ENCODE assay signal across 18 cellular contexts in the genomic region with DNA sequence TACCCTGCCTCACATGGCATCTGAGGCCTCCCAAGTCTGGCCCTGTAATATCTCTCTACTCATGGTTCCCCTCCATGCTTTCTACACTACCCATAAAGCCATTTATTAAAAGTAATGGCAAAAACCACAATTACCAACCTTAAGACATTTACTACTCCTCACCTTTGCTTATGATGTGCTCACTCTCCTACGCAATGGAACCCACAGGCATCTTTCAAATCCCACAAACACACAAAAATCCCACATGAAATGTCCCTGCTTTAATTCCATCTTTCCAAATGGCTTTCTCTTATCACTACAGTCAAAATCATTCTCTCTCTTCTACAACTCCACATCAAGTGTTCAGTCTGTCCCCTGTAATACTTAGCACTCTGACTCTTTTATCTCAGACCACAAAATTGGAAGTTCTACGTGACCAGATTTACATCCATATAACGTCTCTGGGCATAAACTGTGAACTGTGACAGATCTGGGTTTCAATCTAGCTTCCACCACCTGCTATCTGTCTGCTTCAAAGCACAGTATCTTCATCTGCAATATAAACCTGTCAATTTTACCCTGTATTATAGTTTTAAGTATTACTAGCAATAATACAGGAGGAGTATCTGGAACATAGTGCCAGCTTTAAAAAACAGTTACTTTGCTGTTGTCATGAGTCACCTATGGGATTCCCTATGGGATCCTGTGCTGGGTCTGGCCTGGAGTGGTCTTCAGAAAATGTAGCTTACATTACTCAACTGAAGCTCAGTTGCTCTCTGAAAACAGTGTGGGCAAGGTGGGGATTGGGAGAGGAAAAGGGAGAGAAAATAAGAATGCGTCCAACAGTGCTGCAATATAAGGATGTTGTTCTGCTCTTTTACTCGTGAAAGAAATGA.
DNase-seq lines count a peak whose midpoint lies in the region; ATAC-seq, FAIRE-seq and TF ChIP-seq lines count a peak whose summit lies in the region.
"Had no signal": no experiment of that assay in that cellular context is flagged by ENCODE, and none has a peak within 500 bp of the region (broad histone marks: within the 10 kb centered on the region; RNA-seq: fewer than 3 reads in every experiment).

No MANE protein-coding gene starts in this region.

- DNase-seq in A549 (ENCODE audit: low read depth in 1 of 2, low spot score in 1 of 2) (no peak), amniotic epithelial cell (ENCODE audit: low read depth) (peak; percentile 26), kidney (no peak), osteocyte (ENCODE audit: extremely low spot score, unreplicated experiment) (no peak), NCI-H446 (lab: John Stamatoyannopoulos, UW) (no peak)
- no peak for DNase-seq in CD4-positive, alpha-beta T cell
- DNase-seq: activated CD4-positive, alpha-beta T cell treated with anti-CD3 and anti-CD28 coated beads, Interleukin-2, amount 10 ng/mL, durations not matched to agents 24 days and 14 days; effector memory CD8-positive, alpha-beta T cell; NCI-H1105 treated with DMSO at 0.1 percent for 48 hours; NCI-H345 had no signal

- ATAC-seq in A549 (no peak), HG03442 (IDR thresholded peaks at IDR 0.05; ENCODE audit: unreplicated experiment) (peak; percentile 40), HG03095 (IDR thresholded peaks at IDR 0.05; ENCODE audit: unreplicated experiment) (no peak)
- ATAC-seq in CD4-positive, alpha-beta T cell (ENCODE audit: poor library complexity): no peak

- H3K36me3 Mint-ChIP-seq in osteocyte (ENCODE audit: unreplicated experiment): no peaks in the 10 kb centered on the region
- H3K36me3 Mint-ChIP-seq in CD4-positive, alpha-beta T cell (ENCODE audit: low read depth): no peaks in the 10 kb centered on the region
- H3K36me3 Mint-ChIP-seq: neural progenitor cell had no signal

- intact Hi-C loops in kidney (cut with DNase I): no loop called here
- intact Hi-C loops in CD4-positive, alpha-beta T cell (cut with DNase I, micrococcal nuclease): no loop called here

- no peaks in the 10 kb centered on the region for H3K9me3 Mint-ChIP-seq in osteocyte (ENCODE audit: unreplicated experiment)
- H3K9me3 Mint-ChIP-seq in CD4-positive, alpha-beta T cell: no peaks in the 10 kb centered on the region
- H3K9me3 Mint-ChIP-seq: activated CD4-positive, alpha-beta T cell treated with anti-CD3 and anti-CD28 coated beads, Interleukin-2, amount 10 ng/mL, durations not matched to agents 24 days and 14 days; activated naive CD4-positive, alpha-beta T cell treated with anti-CD3 and anti-CD28 coated beads, Interleukin-2, amount 50 U/mL, for 24 hours; effector memory CD8-positive, alpha-beta T cell; neural progenitor cell had no signal

- H3K27ac ChIP-seq in A549: peak overlapping the region; percentile 98
- H3K27ac ChIP-seq in kidney (ENCODE audit: low read depth in 2 of 2, low read length in 2 of 2): peak overlapping the region; percentile 6 to 16
- no peak overlapping the region for H3K27ac ChIP-seq in CD4-positive, alpha-beta T cell (ENCODE audit: low read depth, low read length)
- H3K27ac ChIP-seq: cardiac muscle cell, neural progenitor cell, SJCRH30 had no signal

- TF ChIP-seq CTCF in A549 (IDR thresholded peaks at IDR 0.05) (no peak), kidney (IDR thresholded peaks at IDR 0.05; ENCODE audit: borderline replicate concordance, extremely low read depth, insufficient read depth) (no peak), osteocyte (IDR thresholded peaks at IDR 0.05) (no peak)
- no peak for TF ChIP-seq CTCF in CD4-positive, alpha-beta T cell (IDR thresholded peaks at IDR 0.05)

- no peak overlapping the region for H3K4me3 ChIP-seq in A549
- H3K4me3 ChIP-seq in kidney (ENCODE audit: low read length in 2 of 2): no peak overlapping the region
- H3K4me3 ChIP-seq: cardiac muscle cell, neural progenitor cell, SJCRH30 had no signal

- TF ChIP-seq POLR2A in A549 (IDR thresholded peaks at IDR 0.05; ENCODE audit: low read length): no peak

- H3K9me3 ChIP-seq in A549 (no peaks in the 10 kb centered on the region), kidney (ENCODE audit: control insufficient read depth in 1 of 2, low read length in 2 of 2) (no peaks in the 10 kb centered on the region)
- no peaks in the 10 kb centered on the region for H3K9me3 ChIP-seq in CD4-positive, alpha-beta T cell (ENCODE audit: control insufficient read depth, low read length)
- H3K9me3 ChIP-seq: SJCRH30 had no signal

- H3K4me2 ChIP-seq in A549: peak overlapping the region; percentile 74
- H3K4me2 ChIP-seq: neural progenitor cell had no signal

- H3K27me3 ChIP-seq in CD4-positive, alpha-beta T cell (ENCODE audit: control insufficient read depth, insufficient read depth, low read length): no peaks in the 10 kb centered on the region
- H3K27me3 ChIP-seq: cardiac muscle cell, neural progenitor cell, SJCRH30 had no signal

- peaks cover 2% of the 10 kb centered on the region for H3K4me1 Mint-ChIP-seq in osteocyte (ENCODE audit: unreplicated experiment)
- no peaks in the 10 kb centered on the region for H3K4me1 Mint-ChIP-seq in CD4-positive, alpha-beta T cell (ENCODE audit: low read depth)

- TF ChIP-seq RAD21 in A549 (conservative IDR thresholded peaks at IDR 0.05 in 1 of 2, IDR thresholded peaks at IDR 0.05 in 1 of 2): no peak

- no peaks in the 10 kb centered on the region for H3K36me3 ChIP-seq in kidney (ENCODE audit: control insufficient read depth in 1 of 2, insufficient read depth in 2 of 2, low read length in 2 of 2)
- H3K36me3 ChIP-seq: cardiac muscle cell, neural progenitor cell, SJCRH30 had no signal

- no peak overlapping the region for H3K27ac Mint-ChIP-seq in osteocyte (ENCODE audit: unreplicated experiment)
- H3K27ac Mint-ChIP-seq in CD4-positive, alpha-beta T cell: no peak overlapping the region
- H3K27ac Mint-ChIP-seq: activated CD4-positive, alpha-beta T cell treated with anti-CD3 and anti-CD28 coated beads, Interleukin-2, amount 10 ng/mL, durations not matched to agents 24 days and 14 days; activated naive CD4-positive, alpha-beta T cell treated with anti-CD3 and anti-CD28 coated beads, Interleukin-2, amount 50 U/mL, for 24 hours; effector memory CD8-positive, alpha-beta T cell; neural progenitor cell had no signal

- CTCF ChIA-PET in A549 (lab: Yijun Ruan, JAX): interaction anchor here (1.4 to 5.2 kb wide), 3 partner anchors 20 to 957 kb away, joined by 5 to 25 read pairs (median 6); no protein-coding TSS in a partner anchor
- CTCF ChIA-PET in CD4-positive, alpha-beta T cell (lab: Charles Lee): no interaction called here

- no peak overlapping the region for H3K4me3 Mint-ChIP-seq in osteocyte (ENCODE audit: unreplicated experiment)
- H3K4me3 Mint-ChIP-seq in CD4-positive, alpha-beta T cell: no peak overlapping the region
- H3K4me3 Mint-ChIP-seq: activated CD4-positive, alpha-beta T cell treated with anti-CD3 and anti-CD28 coated beads, Interleukin-2, amount 10 ng/mL, durations not matched to agents 24 days and 14 days; activated naive CD4-positive, alpha-beta T cell treated with anti-CD3 and anti-CD28 coated beads, Interleukin-2, amount 50 U/mL, for 24 hours; effector memory CD8-positive, alpha-beta T cell; neural progenitor cell had no signal

- FAIRE-seq in A549 (lab: Jason Lieb, UNC) (no peak), kidney (lab: Jason Lieb, UNC) (no peak)
- FAIRE-seq: frontal cortex, H1 had no signal

- no peaks in the 10 kb centered on the region for H3K27me3 Mint-ChIP-seq in osteocyte (ENCODE audit: unreplicated experiment)
- H3K27me3 Mint-ChIP-seq in CD4-positive, alpha-beta T cell: no peaks in the 10 kb centered on the region
- H3K27me3 Mint-ChIP-seq: activated CD4-positive, alpha-beta T cell treated with anti-CD3 and anti-CD28 coated beads, Interleukin-2, amount 10 ng/mL, durations not matched to agents 24 days and 14 days; activated naive CD4-positive, alpha-beta T cell treated with anti-CD3 and anti-CD28 coated beads, Interleukin-2, amount 50 U/mL, for 24 hours; effector memory CD8-positive, alpha-beta T cell had no signal

- POLR2A ChIA-PET in A549 (lab: Yijun Ruan, JAX): interaction anchor here (0.9 kb wide), 1 partner anchor 145 kb away, joined by 4 read pairs; no protein-coding TSS in a partner anchor
- POLR2A ChIA-PET in CD4-positive, alpha-beta T cell (lab: Charles Lee): no interaction called here

- H3K9ac ChIP-seq in kidney (ENCODE audit: low read length in 2 of 2): no peak overlapping the region
- H3K9ac ChIP-seq: neural progenitor cell had no signal

- no peak for TF ChIP-seq EP300 in A549 (IDR thresholded peaks at IDR 0.05)

- peaks cover 61% of the 10 kb centered on the region for H3K4me1 ChIP-seq in A549
- H3K4me1 ChIP-seq in kidney (ENCODE audit: control insufficient read depth in 1 of 2, insufficient read depth in 1 of 2, low read depth in 1 of 2, low read length in 2 of 2): peaks cover 14 to 21% of the 10 kb centered on the region in 2 donors
- H3K4me1 ChIP-seq: neural progenitor cell had no signal

- 87% methylated on average over 5 of the region's 5 CpGs for WGBS in A549 (ENCODE audit: missing lambda C conversion rate)

TF ChIP-seq in A549, 52 proteins besides CTCF, POLR2A, EP300 and RAD21:
- no peak for TF ChIP-seq MYC (IDR thresholded peaks at IDR 0.05; ENCODE audit: borderline replicate concordance, low read length)
- TF ChIP-seq HOXB13 (CRISPR knock-in tag; IDR thresholded peaks at IDR 0.05; ENCODE audit: low read depth): no peak
- TF ChIP-seq NPAS2 (CRISPR knock-in tag; IDR thresholded peaks at IDR 0.05; ENCODE audit: borderline replicate concordance): no peak
- TF ChIP-seq TFCP2L1 (CRISPR knock-in tag; IDR thresholded peaks at IDR 0.05): no peak
TF ChIP-seq in A549: peak in this region for 0.
